24 cellular contexts compared by ENCODE assay signal in genomic region chr19:711224-711623, GRCh38. TPM values are rescaled to one million over a fixed set of nuclear protein-coding genes. Genes with fewer than 3 reads are reported as not detected.
DNase-seq lines count a peak whose midpoint lies in the region; ATAC-seq and TF ChIP-seq lines count a peak whose summit lies in the region.
"Had no signal": no experiment of that assay in that cellular context is flagged by ENCODE, and none has a peak within 500 bp of the region (broad histone marks: within the 10 kb centered on the region; RNA-seq: fewer than 3 reads in every experiment).

No MANE protein-coding gene starts in this region.

- TF ChIP-seq CTCF in RWPE1 (conservative IDR thresholded peaks at IDR 0.05; ENCODE audit: low read depth) (no peak), chondrocyte (IDR thresholded peaks at IDR 0.05) (no peak), nephron (IDR thresholded peaks at IDR 0.05; ENCODE audit: unreplicated experiment in 3 of 3) (no peak)

- peak overlapping the region; percentile 73 for H3K4me3 Mint-ChIP-seq in chondrocyte (ENCODE audit: unreplicated experiment)
- H3K4me3 Mint-ChIP-seq in nephron, result peak overlapping the region; percentile 70 to 89 (median 86)
- H3K4me3 Mint-ChIP-seq: activated B cell treated with CpG ODN at 0.5 μM for 24 hours; activated naive CD8-positive, alpha-beta T cell treated with anti-CD3 and anti-CD28 coated beads for 36 hours; B cell; HFFc6 had no signal

- DNase-seq in RWPE1 (ENCODE audit: low spot score) (no peak), chondrocyte (ENCODE audit: low spot score) (no peak)
- no peak for DNase-seq in effector CD4-positive, alpha-beta T cell
- no peak for DNase-seq in activated CD4-positive, alpha-beta T cell treated with anti-CD3 and anti-CD28 coated beads for 48 hours
- DNase-seq: activated B cell treated with CpG ODN at 0.5 μM for 24 hours; activated naive CD8-positive, alpha-beta T cell treated with anti-CD3 and anti-CD28 coated beads for 36 hours; activated T-cell treated with anti-CD3 and anti-CD28 coated beads, Interleukin-2, amount 50 U/mL, for 48 hours; effector CD8-positive, alpha-beta T cell; HFFc6; Karpas-422; NCI-H1092 treated with DMSO at 0.1 percent for 48 hours; NCI-H2107; NCI-H526 treated with DMSO at 0.1 percent for 48 hours; occipital lobe; OCI-M1; stimulated activated naive CD8-positive, alpha-beta T cell treated with anti-CD3 and anti-CD28 coated beads, Interleukin-15, amount 100 ng/mL, for 72 hours had no signal

- POLR2A ChIA-PET in RWPE1 (lab: Yijun Ruan, JAX; ENCODE audit: low non-redundant PET), result no interaction called here

- H3K4me1 Mint-ChIP-seq in chondrocyte (ENCODE audit: low read depth) (peaks cover 28% of the 10 kb centered on the region), nephron (peaks cover 11% of the 10 kb centered on the region)
- H3K4me1 Mint-ChIP-seq: activated naive CD8-positive, alpha-beta T cell treated with anti-CD3 and anti-CD28 coated beads for 36 hours; B cell; stimulated activated naive CD8-positive, alpha-beta T cell treated with anti-CD3 and anti-CD28 coated beads, Interleukin-15, amount 100 ng/mL, for 72 hours had no signal

- CTCF ChIA-PET in RWPE1 (lab: Yijun Ruan, JAX), result no interaction called here

- H3K27me3 Mint-ChIP-seq in chondrocyte (ENCODE audit: low read depth) (no peaks in the 10 kb centered on the region), nephron (ENCODE audit: low read depth) (peaks cover 4% of the 10 kb centered on the region)

- H3K27ac ChIP-seq in RWPE1 (peak overlapping the region; percentile 73), temporal lobe (ENCODE audit: low read depth, low read length) (peak overlapping the region; percentile 36)

- ATAC-seq in HG02759 (IDR thresholded peaks at IDR 0.05; ENCODE audit: unreplicated experiment), result no peak
- ATAC-seq: stimulated activated naive CD8-positive, alpha-beta T cell treated with anti-CD3 and anti-CD28 coated beads, Interleukin-15, amount 100 ng/mL, for 72 hours had no signal

- H3K9me3 Mint-ChIP-seq in chondrocyte (ENCODE audit: low read depth) (peaks cover 4% of the 10 kb centered on the region), nephron (no peaks in the 10 kb centered on the region)

- H3K27ac Mint-ChIP-seq in chondrocyte (ENCODE audit: unreplicated experiment) (peak overlapping the region; percentile 87), nephron (peak overlapping the region; percentile 55 to 92 (median 79))
- H3K27ac Mint-ChIP-seq: activated B cell treated with CpG ODN at 0.5 μM for 24 hours; activated naive CD8-positive, alpha-beta T cell treated with anti-CD3 and anti-CD28 coated beads for 36 hours; B cell; HFFc6; stimulated activated naive CD8-positive, alpha-beta T cell treated with anti-CD3 and anti-CD28 coated beads, Interleukin-15, amount 100 ng/mL, for 72 hours had no signal

- peaks cover 11% of the 10 kb centered on the region for H3K36me3 Mint-ChIP-seq in chondrocyte (ENCODE audit: low read depth)
- peaks cover 13% of the 10 kb centered on the region for H3K36me3 Mint-ChIP-seq in nephron (ENCODE audit: low read depth)

RNA-seq across cellular contexts. Expression of gene PALM, which starts 2.5 kb away (rescaled TPM):
- 166 to 182 TPM (median 175 TPM) in 3 replicates for total RNA-seq in chondrocyte
- 84.1 TPM for total RNA-seq in temporal lobe
- total RNA-seq: activated B cell treated with CpG ODN at 0.5 μM for 24 hours; activated naive CD8-positive, alpha-beta T cell treated with anti-CD3 and anti-CD28 coated beads for 36 hours; B cell; mononuclear cell; T-helper 2 cell treated with Interferon-gamma antibody and Interleukin-4, amounts not matched to agents 100 ng/mL and 5 ng/mL, for 36 hours had no signal

RNA-seq across cellular contexts. Expression of gene PRSS57, which starts 16.0 kb away (rescaled TPM):
- total RNA-seq in chondrocyte (not detected in 3 replicates), temporal lobe (not detected)
- total RNA-seq: activated B cell treated with CpG ODN at 0.5 μM for 24 hours; activated naive CD8-positive, alpha-beta T cell treated with anti-CD3 and anti-CD28 coated beads for 36 hours; B cell; HFFc6; kidney; occipital lobe; SK-MEL-5; T-helper 2 cell treated with Interferon-gamma antibody and Interleukin-4, amounts not matched to agents 100 ng/mL and 5 ng/mL, for 36 hours had no signal

RNA-seq across cellular contexts. Expression of gene FSTL3, which starts 35.0 kb away (rescaled TPM):
- 267 to 316 TPM (median 312 TPM) in 3 replicates for total RNA-seq in chondrocyte
- 4.9 TPM for total RNA-seq in temporal lobe

RNA-seq across cellular contexts. Expression of gene MISP, which starts 39.7 kb away (rescaled TPM):
- 1.5 to 2.2 TPM (median 1.6 TPM) in 3 replicates for total RNA-seq in chondrocyte
- total RNA-seq in temporal lobe, result under 0.01 TPM
- total RNA-seq: activated B cell treated with CpG ODN at 0.5 μM for 24 hours; B cell; mononuclear cell; occipital lobe; SK-MEL-5; T-helper 2 cell treated with Interferon-gamma antibody and Interleukin-4, amounts not matched to agents 100 ng/mL and 5 ng/mL, for 36 hours had no signal

RNA-seq across cellular contexts. Expression of gene RNF126, which starts 48.2 kb away (rescaled TPM):
- total RNA-seq in chondrocyte (29.3 to 36.3 TPM (median 29.5 TPM) in 3 replicates), temporal lobe (11.8 TPM)

Comparison
In these comparisons a context has a peak if more than half of its experiments do, and no peak if none do; other contexts are left out.
1. RNA of gene FSTL3, which starts 35.0 kb away (total RNA-seq): 267 to 316 TPM in chondrocyte; 4.9 TPM in temporal lobe (single experiment); every median in the first group is over 10 times any median in the second.